Comparison of ENCODE assay signal across 14 cellular contexts in the genomic region with DNA sequence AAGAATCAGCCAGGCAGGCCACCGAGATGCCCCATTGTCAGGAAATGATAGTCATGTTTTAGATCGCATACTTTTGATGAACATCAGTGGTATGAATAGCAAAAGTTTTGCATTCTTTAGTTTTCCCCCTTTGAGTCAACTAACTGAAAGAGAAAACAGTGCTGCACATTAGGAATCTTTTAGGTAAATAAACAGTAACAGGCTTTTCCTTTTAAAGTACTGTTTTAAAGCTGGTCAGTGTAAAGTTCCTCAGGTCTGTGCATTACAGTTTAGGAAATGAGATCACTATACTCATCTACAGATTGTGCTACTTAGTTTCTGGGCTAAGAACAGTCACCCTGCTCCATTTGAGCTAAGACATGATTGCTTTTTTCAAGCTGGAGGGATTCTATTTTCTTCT. TPM values are rescaled to one million over a fixed set of nuclear protein-coding genes. Genes with fewer than 3 reads are reported as not detected.
DNase-seq lines count a peak whose midpoint lies in the region; ATAC-seq, FAIRE-seq and TF ChIP-seq lines count a peak whose summit lies in the region.
"Had no signal": no experiment of that assay in that cellular context is flagged by ENCODE, and none has a peak within 500 bp of the region (broad histone marks: within the 10 kb centered on the region; RNA-seq: fewer than 3 reads in every experiment).

No MANE protein-coding gene starts in this region.

- 0 out of 2 replicates have a peak, but pooled peaks cover under 1% of the 10 kb centered on the region for H3K36me3 ChIP-seq in GM23248 (ENCODE audit: low read depth)
- H3K36me3 ChIP-seq in adipocyte (ENCODE audit: control insufficient read depth, insufficient read depth, low read length, severe bottlenecking): no peaks in the 10 kb centered on the region
- no peaks in the 10 kb centered on the region for H3K36me3 ChIP-seq in kidney (ENCODE audit: control insufficient read depth in 1 of 2, insufficient read depth in 2 of 2, low read length in 2 of 2)
- H3K36me3 ChIP-seq: colonic mucosa had no signal

- peak; percentile 56 for DNase-seq in AG10803 (ENCODE audit: low read depth)
- DNase-seq in GM23248: peak; percentile 56
- peak; percentile 61 for DNase-seq in adipocyte (ENCODE audit: low read depth)
- peak; percentile 70 for DNase-seq in iris pigment epithelial cell (ENCODE audit: low read depth)
- no peak for DNase-seq in kidney
- no peak for DNase-seq in sciatic nerve (ENCODE audit: low spot score)
- no peak for DNase-seq in HEK293T (ENCODE audit: extremely low spot score)
- DNase-seq: activated CD4-positive, CD25-positive, alpha-beta regulatory T cell; activated effector memory CD4-positive, alpha-beta T cell treated with anti-CD3 and anti-CD28 coated beads, Interleukin-2, amount 50 U/mL, for 16 hours; Caco-2; colonic mucosa; gastrocnemius medialis; MV-4-11 had no signal

- intact Hi-C loops in kidney (cut with DNase I) (no loop called here), sciatic nerve (cut with DNase I) (no loop called here)

- no peaks in the 10 kb centered on the region for H4K20me1 ChIP-seq in GM23248 (ENCODE audit: insufficient read depth)

- POLR2A ChIA-PET in HEK293T (lab: Yijun Ruan, JAX): no interaction called here

- no peak for TF ChIP-seq CTCF in AG10803 (conservative IDR thresholded peaks at IDR 0.05; ENCODE audit: low read length)
- no peak for TF ChIP-seq CTCF in kidney (IDR thresholded peaks at IDR 0.05; ENCODE audit: borderline replicate concordance, extremely low read depth, insufficient read depth)

- 18 to 19% methylated on average over 2 of the region's 2 CpGs for WGBS in GM23248 (ENCODE audit: low coverage in 1 of 2, low lambda C conversion rate in 2 of 2, missing lambda C conversion rate in 2 of 2), 2 experiments

- peaks cover 30% of the 10 kb centered on the region for H3F3A ChIP-seq in GM23248 (ENCODE audit: insufficient read depth)

- H3K9me2 ChIP-seq in GM23248 (ENCODE audit: insufficient read depth): no peaks in the 10 kb centered on the region

- H3K27me3 ChIP-seq in GM23248 (replicated peaks; ENCODE audit: insufficient read depth): no peaks in the 10 kb centered on the region
- H3K27me3 ChIP-seq in adipocyte (replicated peaks; ENCODE audit: control insufficient read depth, insufficient read depth, low read length): no peaks in the 10 kb centered on the region
- H3K27me3 ChIP-seq: colonic mucosa, gastrocnemius medialis had no signal

- H3K79me2 ChIP-seq in GM23248 (ENCODE audit: insufficient read depth): no peaks in the 10 kb centered on the region

- in situ Hi-C loops in GM23248 (cut with MboI): no loop called here

- no peak for FAIRE-seq in kidney (lab: Jason Lieb, UNC)

- ATAC-seq in GM21515 (IDR thresholded peaks at IDR 0.05; ENCODE audit: unreplicated experiment) (no peak), sciatic nerve (no peak)
- ATAC-seq: gastrocnemius medialis had no signal

- CTCF ChIA-PET in HEK293T (lab: Yijun Ruan, JAX): interaction anchor here (0.6 kb wide), 1 partner anchor 16 kb away, joined by 5 read pairs; no protein-coding TSS in a partner anchor

- H3K4me3 ChIP-seq in AG10803 (ENCODE audit: low read length) (no peak overlapping the region), GM23248 (peak overlapping the region; percentile 22), adipocyte (ENCODE audit: low read length) (no peak overlapping the region), kidney (ENCODE audit: low read length in 2 of 2) (no peak overlapping the region)
- H3K4me3 ChIP-seq: colonic mucosa, gastrocnemius medialis had no signal

- H3K9me3 ChIP-seq in GM23248 (ENCODE audit: low read depth) (no peaks in the 10 kb centered on the region), adipocyte (ENCODE audit: control insufficient read depth, low read length) (no peaks in the 10 kb centered on the region), kidney (ENCODE audit: control insufficient read depth in 1 of 2, low read length in 2 of 2) (no peaks in the 10 kb centered on the region)
- H3K9me3 ChIP-seq: Caco-2, colonic mucosa, gastrocnemius medialis had no signal

- peak overlapping the region; percentile 1; the same call in 1 of the 2 replicates for H3K9ac ChIP-seq in GM23248
- H3K9ac ChIP-seq in adipocyte (ENCODE audit: low read length): no peak overlapping the region
- no peak overlapping the region for H3K9ac ChIP-seq in kidney (ENCODE audit: low read length in 2 of 2)

- H3K4me1 ChIP-seq in GM23248 (ENCODE audit: insufficient read depth): peaks cover 30% of the 10 kb centered on the region
- peaks cover 7% of the 10 kb centered on the region for H3K4me1 ChIP-seq in adipocyte (ENCODE audit: control insufficient read depth, insufficient read depth, low read length)
- peaks cover 0 to 5% of the 10 kb centered on the region in 2 donors for H3K4me1 ChIP-seq in kidney (ENCODE audit: control insufficient read depth in 1 of 2, insufficient read depth in 1 of 2, low read depth in 1 of 2, low read length in 2 of 2)
- H3K4me1 ChIP-seq: Caco-2, colonic mucosa, gastrocnemius medialis had no signal

- H2AFZ ChIP-seq in GM23248: peak overlapping the region; percentile 2; the same call in 1 of the 2 replicates

- peak overlapping the region; percentile 33 for H3K4me2 ChIP-seq in GM23248 (ENCODE audit: unreplicated experiment)

- H3K27ac ChIP-seq in GM23248: peak overlapping the region; percentile 31
- no peak overlapping the region for H3K27ac ChIP-seq in kidney (ENCODE audit: low read depth in 2 of 2, low read length in 2 of 2)
- H3K27ac ChIP-seq: colonic mucosa, gastrocnemius medialis had no signal

TF ChIP-seq in HEK293T, 16 proteins besides CTCF, POLR2A, EP300 and RAD21:
- TF ChIP-seq ZNF384 (IDR thresholded peaks at IDR 0.05) (no peak), L3MBTL2 (conservative IDR thresholded peaks at IDR 0.05) (no peak), LEF1 (IDR thresholded peaks at IDR 0.05; ENCODE audit: borderline replicate concordance) (no peak), FOXA1 (IDR thresholded peaks at IDR 0.05) (no peak), ELF4 (IDR thresholded peaks at IDR 0.05) (no peak), SP1 (IDR thresholded peaks at IDR 0.05) (no peak)

RNA-seq across cellular contexts. Expression of a gene that starts 36.3 kb away (rescaled TPM):
- 4.2 and 4.7 TPM in 2 replicates for total RNA-seq in GM23248 (2014; rRNA removed; shearing (Covaris generic))
- polyA plus RNA-seq in GM23248 (2016; fragmentation: Nextera tagmentation; extraction: Ambion mirVana) (1.7 and 1.8 TPM in 2 replicates), kidney (ENCODE audit: insufficient read depth, low read depth, low replicate concordance) (12.9 TPM)
- total RNA-seq in kidney (17.2 TPM), sciatic nerve (24.4 TPM)

Comparison
In these comparisons a context has a peak if more than half of its experiments do, and no peak if none do; other contexts are left out.
1. DNase-seq: peak in AG10803 (single experiment), GM23248 (single experiment), adipocyte (single experiment) and iris pigment epithelial cell (single experiment); none in kidney (single experiment), sciatic nerve (single experiment) and HEK293T (single experiment).